14 cellular contexts compared by ENCODE assay signal in the genomic region with DNA sequence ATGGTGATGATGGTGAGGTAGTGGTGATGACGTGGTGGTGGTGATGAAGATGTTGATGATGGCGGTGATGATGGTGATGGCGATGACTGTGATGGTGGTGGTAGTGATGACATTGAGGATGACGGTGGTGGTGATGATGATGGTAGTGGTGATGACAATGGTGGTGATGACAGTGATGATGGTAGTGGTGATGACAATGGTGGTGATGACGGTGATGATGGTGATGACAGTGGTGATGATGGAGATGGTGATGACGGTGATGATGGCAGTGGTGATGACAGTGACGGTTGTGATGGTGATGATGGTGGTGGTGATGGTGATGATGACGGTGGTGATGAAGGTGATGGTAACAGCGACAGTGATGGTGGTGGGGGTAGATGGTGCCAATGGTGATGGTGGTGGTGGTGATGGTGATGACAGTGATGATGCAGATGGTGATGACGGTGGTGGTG.
"Had no signal": no experiment of that assay in that cellular context is flagged by ENCODE, and none has a peak within 500 bp of the region (broad histone marks: within the 10 kb centered on the region; RNA-seq: fewer than 3 reads in every experiment).

No MANE protein-coding gene starts in this region.

- H3K9me3 ChIP-seq: lower lobe of right lung had no signal

- DNase-seq: activated CD4-positive, alpha-beta T cell treated with anti-CD3 and anti-CD28 coated beads for 36 hours; activated CD4-positive, alpha-beta T cell treated with anti-CD3 and anti-CD28 coated beads, Interleukin-2, amount 50 U/mL, for 48 hours; activated naive CD4-positive, alpha-beta T cell treated with Interleukin-2 at 50 U/mL for 16 hours; foreskin keratinocyte; hypothalamus; lower lobe of right lung; nephron progenitor cell; stimulated activated CD4-positive, alpha-beta T cell treated with anti-CD3 and anti-CD28 coated beads, Interleukin-2, amount 100 ng/mL, for 24 hours had no signal

- H3K27me3 Mint-ChIP-seq: activated CD4-positive, alpha-beta T cell treated with anti-CD3 and anti-CD28 coated beads for 36 hours; stimulated activated naive CD8-positive, alpha-beta T cell treated with anti-CD3 and anti-CD28 coated beads, Interleukin-15, Interleukin-2, amounts not matched to agents 100 ng/mL and 50 ng/mL, for 24 hours; type B pancreatic cell had no signal

- H3K27me3 ChIP-seq: cardiac muscle cell, foreskin keratinocyte had no signal

- H3K27ac Mint-ChIP-seq: activated CD4-positive, alpha-beta T cell treated with anti-CD3 and anti-CD28 coated beads for 36 hours; activated T-helper 1 cell treated with anti-CD3 and anti-CD28 coated beads, Interleukin-12 subunit alpha, Interleukin-12 subunit beta, Interleukin-2, Interleukin-4 antibody, amounts not matched to agents 30 ng/mL and 10 ng/mL and 1 ng/mL, durations not matched to agents 14 hours and 24 hours and 36 hours; nephron progenitor cell; stimulated activated naive CD8-positive, alpha-beta T cell treated with anti-CD3 and anti-CD28 coated beads, Interleukin-15, Interleukin-2, amounts not matched to agents 100 ng/mL and 50 ng/mL, for 24 hours; T-helper 2 cell treated with Interferon-gamma antibody and Interleukin-4, amounts not matched to agents 5 μg/mL and 100 μg/mL, for 36 hours; type B pancreatic cell had no signal

- H3K4me3 ChIP-seq: cardiac muscle cell, lower lobe of right lung had no signal

- H3K4me1 ChIP-seq: foreskin keratinocyte, lower lobe of right lung had no signal

- H3K4me3 Mint-ChIP-seq: activated CD4-positive, alpha-beta T cell treated with anti-CD3 and anti-CD28 coated beads for 36 hours; activated T-helper 1 cell treated with anti-CD3 and anti-CD28 coated beads, Interleukin-12 subunit alpha, Interleukin-12 subunit beta, Interleukin-2, Interleukin-4 antibody, amounts not matched to agents 30 ng/mL and 10 ng/mL and 1 ng/mL, durations not matched to agents 14 hours and 24 hours and 36 hours; nephron progenitor cell; stimulated activated naive CD8-positive, alpha-beta T cell treated with anti-CD3 and anti-CD28 coated beads, Interleukin-15, Interleukin-2, amounts not matched to agents 100 ng/mL and 50 ng/mL, for 24 hours; T-helper 2 cell treated with Interferon-gamma antibody and Interleukin-4, amounts not matched to agents 5 μg/mL and 100 μg/mL, for 36 hours; type B pancreatic cell had no signal

- H3K36me3 ChIP-seq: cardiac muscle cell had no signal

- H3K9me3 Mint-ChIP-seq: activated T-helper 1 cell treated with anti-CD3 and anti-CD28 coated beads, Interleukin-12 subunit alpha, Interleukin-12 subunit beta, Interleukin-2, Interleukin-4 antibody, amounts not matched to agents 30 ng/mL and 10 ng/mL and 1 ng/mL, durations not matched to agents 14 hours and 24 hours and 36 hours; nephron progenitor cell; T-helper 2 cell treated with Interferon-gamma antibody and Interleukin-4, amounts not matched to agents 5 μg/mL and 100 μg/mL, for 36 hours had no signal

- ATAC-seq: activated CD4-positive, alpha-beta T cell treated with anti-CD3 and anti-CD28 coated beads for 36 hours; foreskin keratinocyte; lower lobe of right lung had no signal

- H3K27ac ChIP-seq: cardiac muscle cell, epithelial cell of prostate, foreskin keratinocyte, lower lobe of right lung had no signal
